29 cellular contexts compared by ENCODE assay signal in genomic region chr9:72494051-72494450, GRCh38.
"Had no signal": no experiment of that assay in that cellular context is flagged by ENCODE, and none has a peak within 500 bp of the region (broad histone marks: within the 10 kb centered on the region; RNA-seq: fewer than 3 reads in every experiment).

No MANE protein-coding gene starts in this region.

- DNase-seq: activated CD4-positive, alpha-beta memory T cell treated with anti-CD3 and anti-CD28 coated beads, Interleukin-2, amount 10 ng/mL, durations not matched to agents 7 days and 5 days; activated CD4-positive, alpha-beta T cell treated with anti-CD3 and anti-CD28 coated beads for 1 hour; activated CD4-positive, alpha-beta T cell treated with anti-CD3 and anti-CD28 coated beads for 4 hours; activated CD4-positive, alpha-beta T cell treated with anti-CD3 and anti-CD28 coated beads, Interleukin-2, amount 10 ng/mL, durations not matched to agents 7 days and 5 days; activated CD4-positive, alpha-beta T cell treated with anti-CD3 and anti-CD28 coated beads, Interleukin-2, amount 50 U/mL, for 4 hours; activated CD8-positive, alpha-beta memory T cell treated with anti-CD3 and anti-CD28 coated beads, Interleukin-2, amount 50 U/mL, for 48 hours; activated gamma-delta T cell; activated naive CD4-positive, alpha-beta T cell; activated naive CD4-positive, alpha-beta T cell treated with anti-CD3 and anti-CD28 coated beads, Interleukin-2, amount 10 ng/mL, durations not matched to agents 7 days and 5 days; activated naive CD8-positive, alpha-beta T cell treated with anti-CD3 and anti-CD28 coated beads, Interleukin-2, amount 10 ng/mL, durations not matched to agents 7 days and 5 days; activated T-cell treated with anti-CD3 and anti-CD28 coated beads for 4 hours; activated T-cell treated with anti-CD3 and anti-CD28 coated beads, Interleukin-2, amount 50 U/mL, for 24 hours; activated T-cell treated with anti-CD3 and anti-CD28 coated beads, Interleukin-2, amount 50 U/mL, for 72 hours; brain microvascular endothelial cell; caudate nucleus; cerebellar nuclear complex; colonic mucosa; effector CD8-positive, alpha-beta T cell; esophagus squamous epithelium; foreskin melanocyte; T-helper 2 cell had no signal

- ATAC-seq: activated naive CD4-positive, alpha-beta T cell treated with anti-CD3 and anti-CD28 coated beads, Interleukin-2, amount 50 U/mL, for 72 hours; activated T-cell treated with anti-CD3 and anti-CD28 coated beads, Interleukin-2, amount 50 U/mL, for 72 hours; gastroesophageal sphincter; WTC11 had no signal

- H3K9me3 ChIP-seq: colonic mucosa, esophagus squamous epithelium, gastroesophageal sphincter had no signal

- H3K27me3 ChIP-seq: brain microvascular endothelial cell, colonic mucosa, gastroesophageal sphincter had no signal

- FAIRE-seq: astrocyte, bronchial epithelial cell, endometrium, endothelial cell of umbilical vein had no signal

- H3K36me3 ChIP-seq: brain microvascular endothelial cell, colonic mucosa, esophagus squamous epithelium, gastroesophageal sphincter had no signal

- H3K27ac ChIP-seq: brain microvascular endothelial cell, colonic mucosa, epithelial cell of prostate, esophagus squamous epithelium, gastroesophageal sphincter had no signal

- H3K4me3 ChIP-seq: colonic mucosa, esophagus squamous epithelium, gastroesophageal sphincter had no signal
